ENCODE assay signal across 1 cellular context in the genomic region with DNA sequence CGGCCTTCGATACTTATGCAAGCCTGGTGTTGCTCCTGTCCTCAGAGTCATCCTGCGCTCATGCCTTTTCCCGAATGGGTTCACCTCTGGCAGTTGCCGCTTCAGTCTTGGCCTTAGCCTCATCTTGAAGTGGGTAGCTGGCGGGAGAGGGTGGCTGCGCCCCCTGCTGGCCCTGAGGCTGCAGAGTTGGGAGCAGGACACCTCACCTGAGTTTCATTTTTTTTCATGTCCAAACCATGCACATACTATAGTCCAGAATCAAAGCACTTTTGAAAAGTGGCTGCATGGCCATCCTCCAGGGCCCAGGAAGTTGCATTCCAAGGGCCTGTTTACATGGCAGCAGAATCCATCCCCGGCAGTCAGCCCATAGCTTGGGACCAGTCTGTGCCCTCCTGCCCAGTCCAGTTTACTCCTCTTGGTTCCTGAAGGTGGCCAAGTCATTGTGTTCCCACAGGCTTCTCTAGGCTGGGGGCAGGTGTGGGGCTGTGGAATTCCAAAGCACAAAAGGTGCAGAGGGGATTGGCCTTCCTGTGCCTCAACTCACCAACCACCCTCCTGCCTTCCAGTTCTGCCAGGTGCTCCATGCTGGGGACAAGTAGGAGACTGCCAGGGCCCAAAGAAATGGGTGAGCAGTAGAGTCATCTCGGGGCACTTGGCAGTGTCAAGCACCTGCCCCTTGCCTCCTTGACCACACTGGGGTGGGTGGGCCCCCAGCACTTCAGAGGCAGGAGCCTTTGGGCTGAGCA.
A peak's percentile ranks its signal among the peaks of the same experiment; 100 is the strongest.
TF ChIP-seq lines count a peak whose summit lies in the region.

No MANE protein-coding gene starts in this region.

TF ChIP-seq in HepG2, 621 proteins besides CTCF, POLR2A, EP300 and RAD21 (continued from another document):
- TF ChIP-seq, protein P1, sequence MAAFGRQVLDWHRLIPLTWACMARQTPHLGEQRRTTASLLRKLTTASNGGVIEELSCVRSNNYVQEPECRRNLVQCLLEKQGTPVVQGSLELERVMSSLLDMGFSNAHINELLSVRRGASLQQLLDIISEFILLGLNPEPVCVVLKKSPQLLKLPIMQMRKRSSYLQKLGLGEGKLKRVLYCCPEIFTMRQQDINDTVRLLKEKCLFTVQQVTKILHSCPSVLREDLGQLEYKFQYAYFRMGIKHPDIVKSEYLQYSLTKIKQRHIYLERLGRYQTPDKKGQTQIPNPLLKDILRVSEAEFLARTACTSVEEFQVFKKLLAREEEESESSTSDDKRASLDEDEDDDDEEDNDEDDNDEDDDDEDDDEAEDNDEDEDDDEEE (CRISPR knock-in tag; IDR thresholded peaks at IDR 0.05), result peak; percentile 86; the same call in 1 of the 2 replicates
- no peak for TF ChIP-seq ZFP37 (CRISPR knock-in tag; IDR thresholded peaks at IDR 0.05; ENCODE audit: borderline replicate concordance)
- TF ChIP-seq, protein P2, sequence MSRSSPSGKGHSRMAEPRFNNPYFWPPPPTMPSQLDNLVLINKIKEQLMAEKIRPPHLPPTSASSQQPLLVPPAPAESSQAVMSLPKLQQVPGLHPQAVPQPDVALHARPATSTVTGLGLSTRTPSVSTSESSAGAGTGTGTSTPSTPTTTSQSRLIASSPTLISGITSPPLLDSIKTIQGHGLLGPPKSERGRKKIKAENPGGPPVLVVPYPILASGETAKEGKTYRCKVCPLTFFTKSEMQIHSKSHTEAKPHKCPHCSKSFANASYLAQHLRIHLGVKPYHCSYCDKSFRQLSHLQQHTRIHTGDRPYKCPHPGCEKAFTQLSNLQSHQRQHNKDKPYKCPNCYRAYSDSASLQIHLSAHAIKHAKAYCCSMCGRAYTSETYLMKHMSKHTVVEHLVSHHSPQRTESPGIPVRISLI (CRISPR knock-in tag; IDR thresholded peaks at IDR 0.05; ENCODE audit: borderline replicate concordance), result peak; percentile 76; the same call in 1 of the 2 replicates
- no peak for TF ChIP-seq NFE2L1 (CRISPR knock-in tag; IDR thresholded peaks at IDR 0.05; ENCODE audit: borderline replicate concordance)
- no peak for TF ChIP-seq ZNF207 (IDR thresholded peaks at IDR 0.05; ENCODE audit: borderline replicate concordance)
- TF ChIP-seq CREB1 (IDR thresholded peaks at IDR 0.05), result no peak
- TF ChIP-seq CREB1 (CRISPR knock-in tag; IDR thresholded peaks at IDR 0.05), result 0 out of 2 replicates have a peak, but pooled peaks have one; percentile 13
- TF ChIP-seq RXRB (CRISPR knock-in tag; IDR thresholded peaks at IDR 0.05; ENCODE audit: borderline replicate concordance), result peak; percentile 14; the same call in 1 of the 2 replicates
- no peak for TF ChIP-seq ZNF816 (CRISPR knock-in tag; IDR thresholded peaks at IDR 0.05; ENCODE audit: borderline replicate concordance)
- peak; percentile 19; the same call in 1 of the 2 replicates for TF ChIP-seq MIER3 (CRISPR knock-in tag; IDR thresholded peaks at IDR 0.05; ENCODE audit: borderline replicate concordance)
- TF ChIP-seq ZNF788 (CRISPR knock-in tag; IDR thresholded peaks at IDR 0.05; ENCODE audit: borderline replicate concordance), result peak; percentile 61; the same call in 1 of the 2 replicates
- no peak for TF ChIP-seq CEBPB (IDR thresholded peaks at IDR 0.05; ENCODE audit: borderline replicate concordance, low read depth, low read length)
- TF ChIP-seq RELA (CRISPR knock-in tag; IDR thresholded peaks at IDR 0.05), result no peak
- TF ChIP-seq, protein P3, sequence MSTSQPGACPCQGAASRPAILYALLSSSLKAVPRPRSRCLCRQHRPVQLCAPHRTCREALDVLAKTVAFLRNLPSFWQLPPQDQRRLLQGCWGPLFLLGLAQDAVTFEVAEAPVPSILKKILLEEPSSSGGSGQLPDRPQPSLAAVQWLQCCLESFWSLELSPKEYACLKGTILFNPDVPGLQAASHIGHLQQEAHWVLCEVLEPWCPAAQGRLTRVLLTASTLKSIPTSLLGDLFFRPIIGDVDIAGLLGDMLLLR (CRISPR knock-in tag; IDR thresholded peaks at IDR 0.05), result peak; percentile 32; the same call in 1 of the 2 replicates
- 0 out of 2 replicates have a peak, but pooled peaks have one; percentile 19 for TF ChIP-seq ELF3 (CRISPR knock-in tag; IDR thresholded peaks at IDR 0.05)
- TF ChIP-seq ZNF367 (CRISPR knock-in tag; IDR thresholded peaks at IDR 0.05; ENCODE audit: borderline replicate concordance), result no peak
- TF ChIP-seq ZNF101 (CRISPR knock-in tag; IDR thresholded peaks at IDR 0.05; ENCODE audit: borderline replicate concordance, low read depth), result no peak
- peak; percentile 48 for TF ChIP-seq RBM22 (optimal IDR thresholded peaks at IDR 0.05; ENCODE audit: low read length)
- 0 out of 2 replicates have a peak, but pooled peaks have one; percentile 18 for TF ChIP-seq ZNF263 (CRISPR knock-in tag; IDR thresholded peaks at IDR 0.05)
- peak; percentile 17 for TF ChIP-seq XRCC5 (optimal IDR thresholded peaks at IDR 0.05; ENCODE audit: low read length)
- TF ChIP-seq STAG1 (CRISPR knock-in tag; IDR thresholded peaks at IDR 0.05), result peak; percentile 97
- TF ChIP-seq, protein P4, sequence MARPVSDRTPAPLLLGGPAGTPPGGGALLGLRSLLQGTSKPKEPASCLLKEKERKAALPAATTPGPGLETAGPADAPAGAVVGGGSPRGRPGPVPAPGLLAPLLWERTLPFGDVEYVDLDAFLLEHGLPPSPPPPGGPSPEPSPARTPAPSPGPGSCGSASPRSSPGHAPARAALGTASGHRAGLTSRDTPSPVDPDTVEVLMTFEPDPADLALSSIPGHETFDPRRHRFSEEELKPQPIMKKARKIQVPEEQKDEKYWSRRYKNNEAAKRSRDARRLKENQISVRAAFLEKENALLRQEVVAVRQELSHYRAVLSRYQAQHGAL (CRISPR knock-in tag; IDR thresholded peaks at IDR 0.05; ENCODE audit: not compliant biosample characterization), result no peak
- peak; percentile 37; the same call in 1 of the 2 replicates for TF ChIP-seq SAP130 (CRISPR knock-in tag; IDR thresholded peaks at IDR 0.05; ENCODE audit: low read depth)
